Comparison of ENCODE assay signal across 27 cellular contexts in genomic region chr17:20986767-20987510, GRCh38. TPM values are rescaled to one million over a fixed set of nuclear protein-coding genes. Genes with fewer than 3 reads are reported as not detected.
A peak's percentile ranks its signal among the peaks of the same experiment; 100 is the strongest.
DNase-seq lines count a peak whose midpoint lies in the region; ATAC-seq, FAIRE-seq and TF ChIP-seq lines count a peak whose summit lies in the region.
"Had no signal": no experiment of that assay in that cellular context is flagged by ENCODE, and none has a peak within 500 bp of the region (broad histone marks: within the 10 kb centered on the region; RNA-seq: fewer than 3 reads in every experiment).

No MANE protein-coding gene starts in this region.

- no peak overlapping the region for H2BK5ac ChIP-seq in H9 (ENCODE audit: insufficient read length, low read length)

- DNase-seq in AG04450 (ENCODE audit: low read depth, low spot score): no peak
- peak; percentile 24 for DNase-seq in H9
- DNase-seq in bronchial epithelial cell (ENCODE audit: low read depth): no peak
- peak; percentile 28 for DNase-seq in kidney
- no peak for DNase-seq in PC-9
- no peak for DNase-seq in activated effector memory CD4-positive, alpha-beta T cell treated with anti-CD3 and anti-CD28 coated beads, Interleukin-2, amount 50 U/mL, for 16 hours
- DNase-seq: CD8-positive, alpha-beta memory T cell; DMS 273 treated with DMSO at 0.1 percent for 48 hours; DMS79; EL; GF-D8; GM23248; IMR-90; NCI-H1048; NCI-H1417; NCI-H1694; NCI-H2029 treated with DMSO at 0.1 percent for 48 hours; NCI-H526 treated with DMSO at 0.1 percent for 48 hours; SHP77 treated with DMSO at 0.1 percent for 48 hours; SW 1271 had no signal

- POLR2A ChIA-PET in AG04450 (lab: Yijun Ruan, JAX): no interaction called here
- POLR2A ChIA-PET in PC-9 (lab: Charles Lee; ENCODE audit: unreplicated experiment): no interaction called here

- no peak overlapping the region for H3T11ph ChIP-seq in H9 (ENCODE audit: low read length)

- H3K79me2 ChIP-seq in H9 (ENCODE audit: insufficient read depth, low read length) (no peaks in the 10 kb centered on the region), PC-9 (ENCODE audit: low read depth) (no peaks in the 10 kb centered on the region)

- H3K79me1 ChIP-seq in H9 (ENCODE audit: insufficient read depth, low read depth, low read length, poor library complexity, severe bottlenecking): no peaks in the 10 kb centered on the region

- H3K27ac Mint-ChIP-seq in H9: no peak overlapping the region
- H3K27ac Mint-ChIP-seq: B cell; CD8-positive, alpha-beta memory T cell had no signal

- no CpG with 5 or more reads among the region's 7 CpGs for WGBS in H9 (ENCODE audit: extremely low coverage, insufficient read length, low lambda C conversion rate)

- peak; percentile 32 for FAIRE-seq in bronchial epithelial cell (lab: Jason Lieb, UNC)
- FAIRE-seq in kidney (lab: Jason Lieb, UNC): no peak
- FAIRE-seq: GM12891, GM19239 had no signal

- H3K4me1 ChIP-seq in H9 (ENCODE audit: insufficient read depth, low read length) (no peaks in the 10 kb centered on the region), kidney (ENCODE audit: control insufficient read depth in 1 of 2, insufficient read depth in 1 of 2, low read depth in 1 of 2, low read length in 2 of 2) (no peaks in the 10 kb centered on the region), PC-9 (replicated peaks; ENCODE audit: insufficient read depth) (no peaks in the 10 kb centered on the region)
- H3K4me1 ChIP-seq: HAP-1 had no signal

- peaks cover 4 to 10% of the 10 kb centered on the region in 2 experiments for H3K9me3 Mint-ChIP-seq in H9
- H3K9me3 Mint-ChIP-seq: CD8-positive, alpha-beta memory T cell had no signal

- H3K9me3 ChIP-seq in AG04450 (ENCODE audit: control insufficient read depth, insufficient read depth, low read length) (no peaks in the 10 kb centered on the region), H9 (ENCODE audit: control insufficient read depth, low read depth, low read length) (no peaks in the 10 kb centered on the region), kidney (ENCODE audit: control insufficient read depth in 1 of 2, low read length in 2 of 2) (no peaks in the 10 kb centered on the region), PC-9 (ENCODE audit: insufficient read depth, low read depth) (no peaks in the 10 kb centered on the region)
- H3K9me3 ChIP-seq: HAP-1 had no signal

- no peak overlapping the region for H2AFZ ChIP-seq in H9 (ENCODE audit: low read length)
- H2AFZ ChIP-seq in PC-9: no peak overlapping the region
- H2AFZ ChIP-seq: GM23248 had no signal

- no peak overlapping the region for H3K23ac ChIP-seq in H9 (ENCODE audit: insufficient read length, low read depth, low read length)

- H3K56ac ChIP-seq in H9 (ENCODE audit: insufficient read length, low read depth, low read length): no peak overlapping the region

- peaks cover 20 to 27% (median 21%) of the 10 kb centered on the region in 3 experiments; a peak in 6 of 7 replicates for H3K36me3 Mint-ChIP-seq in H9 (ENCODE audit: insufficient read depth in 1 of 3, low read depth in 3 of 3)
- H3K36me3 Mint-ChIP-seq: CD8-positive, alpha-beta memory T cell had no signal

- H3K27ac ChIP-seq in AG04450 (ENCODE audit: low read depth, low read length): peak overlapping the region; percentile 11
- H3K27ac ChIP-seq in H9 (ENCODE audit: insufficient read length, low read depth, low read length): no peak overlapping the region
- no peak overlapping the region for H3K27ac ChIP-seq in kidney (ENCODE audit: low read depth in 2 of 2, low read length in 2 of 2)
- no peak overlapping the region for H3K27ac ChIP-seq in PC-9
- H3K27ac ChIP-seq: C4-2B, GM23248 had no signal

- TF ChIP-seq CTCF in AG04450 (IDR thresholded peaks at IDR 0.05; ENCODE audit: low read depth, low read length) (no peak), H9 (conservative IDR thresholded peaks at IDR 0.05) (no peak), bronchial epithelial cell (IDR thresholded peaks at IDR 0.05; ENCODE audit: insufficient read depth, low read length, severe bottlenecking) (no peak), kidney (IDR thresholded peaks at IDR 0.05; ENCODE audit: borderline replicate concordance, extremely low read depth, insufficient read depth) (no peak), PC-9 (conservative IDR thresholded peaks at IDR 0.05) (no peak)

- CTCF ChIA-PET in AG04450 (lab: Charles Lee): no interaction called here
- CTCF ChIA-PET in PC-9 (lab: Charles Lee): no interaction called here

- no peak overlapping the region for H4K5ac ChIP-seq in H9 (ENCODE audit: insufficient read length, low read depth, low read length)

- H2BK15ac ChIP-seq in H9 (ENCODE audit: low read depth, low read length): no peak overlapping the region

- H3K4me3 ChIP-seq in AG04450 (ENCODE audit: low read depth, low read length) (no peak overlapping the region), bronchial epithelial cell (ENCODE audit: low read depth, low read length) (no peak overlapping the region), kidney (ENCODE audit: low read length in 2 of 2) (no peak overlapping the region), PC-9 (no peak overlapping the region)
- H3K4me3 ChIP-seq: GM23248, HAP-1 had no signal

- intact Hi-C loops in kidney (cut with DNase I): no loop called here
- intact Hi-C loops in PC-9 (cut with micrococcal nuclease; ENCODE audit: unreplicated experiment): no loop called here

- no peak overlapping the region for H3K14ac ChIP-seq in H9 (ENCODE audit: insufficient read depth, low read length)

- no peak overlapping the region for H2BK20ac ChIP-seq in H9 (ENCODE audit: low read depth, low read length, poor library complexity, severe bottlenecking)

- no peak overlapping the region for H3K18ac ChIP-seq in H9 (ENCODE audit: insufficient read length, low read depth, low read length)

- H3K4me2 ChIP-seq in H9 (ENCODE audit: insufficient read depth, insufficient read length, low read length): no peak overlapping the region
- H3K4me2 ChIP-seq in PC-9: no peak overlapping the region

- BruUV-seq in PC-9 (replicated peaks; lab: Mats Ljungman, UMichigan): no TSS peak

- no peaks in the 10 kb centered on the region for H3K9me2 ChIP-seq in PC-9 (ENCODE audit: insufficient read depth)

- H3K4ac ChIP-seq in H9 (ENCODE audit: low read depth, low read length): no peak overlapping the region

- no peak overlapping the region for H4K8ac ChIP-seq in H9 (replicated peaks; ENCODE audit: insufficient read length, low read depth, low read length)

- H2BK12ac ChIP-seq in H9 (ENCODE audit: insufficient read length, low read depth, low read length): no peak overlapping the region

- no peaks in the 10 kb centered on the region for H3K36me3 ChIP-seq in bronchial epithelial cell (ENCODE audit: control insufficient read depth, insufficient read depth, low read length)
- H3K36me3 ChIP-seq in kidney (ENCODE audit: control insufficient read depth in 1 of 2, insufficient read depth in 2 of 2, low read length in 2 of 2): no peaks in the 10 kb centered on the region
- no peaks in the 10 kb centered on the region for H3K36me3 ChIP-seq in PC-9 (ENCODE audit: low read depth)
- H3K36me3 ChIP-seq: HAP-1 had no signal

- H3F3A ChIP-seq in PC-9 (ENCODE audit: insufficient read depth, low read depth): no peaks in the 10 kb centered on the region

- H2BK120ac ChIP-seq in H9 (ENCODE audit: low read depth, low read length, poor library complexity, severe bottlenecking): no peak overlapping the region

- no peak overlapping the region for H3K4me3 Mint-ChIP-seq in H9
- H3K4me3 Mint-ChIP-seq: B cell; CD8-positive, alpha-beta memory T cell had no signal

- H3K23me2 ChIP-seq in H9 (ENCODE audit: insufficient read length, low read depth, low read length, poor library complexity, severe bottlenecking): no peaks in the 10 kb centered on the region

- H3K4me1 Mint-ChIP-seq in H9: peaks cover 0 to 8% of the 10 kb centered on the region in 2 experiments; a peak in 2 of 4 replicates
- H3K4me1 Mint-ChIP-seq: B cell; CD8-positive, alpha-beta memory T cell had no signal

- no peak for ATAC-seq in GM18511 (IDR thresholded peaks at IDR 0.05; ENCODE audit: unreplicated experiment)
- ATAC-seq: Panc1 had no signal

- H4K91ac ChIP-seq in H9 (ENCODE audit: insufficient read length, low read depth, low read length): no peak overlapping the region

- H3K27me3 ChIP-seq in AG04450 (ENCODE audit: control insufficient read depth, insufficient read depth, low read length) (peaks cover 5% of the 10 kb centered on the region), H9 (ENCODE audit: insufficient read depth, low read length) (no peaks in the 10 kb centered on the region), bronchial epithelial cell (ENCODE audit: control insufficient read depth, insufficient read depth, low read length) (no peaks in the 10 kb centered on the region), PC-9 (ENCODE audit: insufficient read depth, low read depth) (no peaks in the 10 kb centered on the region)

- H4K20me1 ChIP-seq in H9 (ENCODE audit: control insufficient read depth, insufficient read depth, insufficient read length): no peaks in the 10 kb centered on the region
- no peaks in the 10 kb centered on the region for H4K20me1 ChIP-seq in PC-9 (ENCODE audit: insufficient read depth)

- H3K27me3 Mint-ChIP-seq in H9 (ENCODE audit: low read depth): no peaks in the 10 kb centered on the region; the same call in 1 of the 2 replicates
- H3K27me3 Mint-ChIP-seq: B cell had no signal

- no peak overlapping the region for H2AK5ac ChIP-seq in H9 (ENCODE audit: insufficient read length, low read length)

- H3K9ac ChIP-seq in H9 (ENCODE audit: extremely low read depth, insufficient read length, low read length): no peak overlapping the region
- no peak overlapping the region for H3K9ac ChIP-seq in kidney (ENCODE audit: low read length in 2 of 2)
- H3K9ac ChIP-seq: GM23248 had no signal

RNA-seq across cellular contexts. Expression of gene USP22, which starts 55.9 kb away (rescaled TPM):
- 288 and 295 TPM in 2 replicates for polyA plus RNA-seq in AG04450 (2011; rRNA removed)
- polyA minus RNA-seq in AG04450 (2011; rRNA and poly(A)+ RNA removed): 272 and 340 TPM in 2 replicates
- total RNA-seq in H9 (2021): 345 and 351 TPM in 2 replicates
- 150 and 165 TPM in 2 replicates for total RNA-seq in bronchial epithelial cell
- total RNA-seq in kidney: 176 TPM
- polyA plus RNA-seq in kidney (ENCODE audit: insufficient read depth, low read depth, low replicate concordance): 47.8 TPM
- 291 and 296 TPM in 2 replicates for total RNA-seq in PC-9 (2021)

Comparison
In these comparisons a context has a peak if more than half of its experiments do, and no peak if none do; other contexts are left out.
1. DNase-seq: peak in H9 (single experiment) and kidney (single experiment); none in AG04450 (single experiment), bronchial epithelial cell (single experiment), PC-9 (0 of 2) and activated effector memory CD4-positive, alpha-beta T cell treated with anti-CD3 and anti-CD28 coated beads, Interleukin-2, amount 50 U/mL, for 16 hours (single experiment).